ENCODE assay signal across 8 cellular contexts in genomic region chr7:6729492-6730342, GRCh38. TPM values are rescaled to one million over a fixed set of nuclear protein-coding genes. Genes with fewer than 3 reads are reported as not detected.
DNase-seq lines count a peak whose midpoint lies in the region; TF ChIP-seq lines count a peak whose summit lies in the region.

No MANE protein-coding gene starts in this region.

- no peak for TF ChIP-seq RAD21 in SK-N-SH (IDR thresholded peaks at IDR 0.05; ENCODE audit: low read length)

- no peak; a peak in 1 of 4 replicates for TF ChIP-seq EP300 in SK-N-SH (IDR thresholded peaks at IDR 0.05; ENCODE audit: borderline replicate concordance in 1 of 2, low read depth in 1 of 2, low read length in 1 of 2)

- no peaks in the 10 kb centered on the region for H3K9me2 ChIP-seq in SK-N-SH

- H3K36me3 Mint-ChIP-seq in activated naive CD8-positive, alpha-beta T cell, result peaks cover 4% of the 10 kb centered on the region
- peaks cover 19% of the 10 kb centered on the region for H3K36me3 Mint-ChIP-seq in osteocyte (ENCODE audit: unreplicated experiment)

- DNase-seq in GM04504 (ENCODE audit: low read depth), result peak; percentile 79
- DNase-seq in HFF-Myc (ENCODE audit: extremely low read depth, low read depth), result peak; percentile 66
- peak; percentile 93 for DNase-seq in MV-4-11 (lab: John Stamatoyannopoulos, UW)
- peak; percentile 98 for DNase-seq in SK-N-SH
- peak; percentile 86 to 97 (median 94) for DNase-seq in head of caudate nucleus
- peak; percentile 96 for DNase-seq in osteocyte (ENCODE audit: extremely low spot score, unreplicated experiment)

- H3K27me3 ChIP-seq in SK-N-SH (ENCODE audit: insufficient read depth) (no peaks in the 10 kb centered on the region), thymus (ENCODE audit: control insufficient read depth, insufficient read depth) (no peaks in the 10 kb centered on the region)

- H3K9me3 ChIP-seq in SK-N-SH (no peaks in the 10 kb centered on the region), thymus (ENCODE audit: control insufficient read depth) (peaks cover 2% of the 10 kb centered on the region)

- peak overlapping the region; percentile 92 for H3K4me3 Mint-ChIP-seq in activated naive CD8-positive, alpha-beta T cell
- peak overlapping the region; percentile 87 for H3K4me3 Mint-ChIP-seq in osteocyte (ENCODE audit: unreplicated experiment)

- H3K9me3 Mint-ChIP-seq in activated naive CD8-positive, alpha-beta T cell (ENCODE audit: low read depth), result no peaks in the 10 kb centered on the region
- no peaks in the 10 kb centered on the region for H3K9me3 Mint-ChIP-seq in osteocyte (ENCODE audit: unreplicated experiment)

- TF ChIP-seq CTCF in HFF-Myc (IDR thresholded peaks at IDR 0.05; ENCODE audit: low read depth, low read length, missing control alignments) (no peak), SK-N-SH (IDR thresholded peaks at IDR 0.05) (no peak; the same call in 1 of the 2 replicates), osteocyte (IDR thresholded peaks at IDR 0.05) (peak; percentile 11)

- peaks cover 28% of the 10 kb centered on the region for H3K4me1 Mint-ChIP-seq in activated naive CD8-positive, alpha-beta T cell (ENCODE audit: low read depth)
- peaks cover 19% of the 10 kb centered on the region for H3K4me1 Mint-ChIP-seq in osteocyte (ENCODE audit: unreplicated experiment)

- H3K9ac ChIP-seq in SK-N-SH, result peak overlapping the region; percentile 96

- H2AFZ ChIP-seq in SK-N-SH (ENCODE audit: low read depth), result peak overlapping the region; percentile 99

- H3K4me3 ChIP-seq in HFF-Myc (replicated peaks; ENCODE audit: low read depth, low read length) (peak overlapping the region; percentile 88), SK-N-SH (ENCODE audit: low read depth in 2 of 2, low read length in 1 of 2) (peak overlapping the region; percentile 80 to 98), thymus (ENCODE audit: low read length) (peak overlapping the region; percentile 99)

- POLR2A ChIA-PET in SK-N-SH (lab: Yijun Ruan, JAX), result no interaction called here

- peak overlapping the region; percentile 92 for H3K4me2 ChIP-seq in SK-N-SH

- H3K36me3 ChIP-seq in SK-N-SH (replicated peaks in 1 of 2; ENCODE audit: control insufficient read depth in 1 of 2, insufficient read depth in 2 of 2, low read length in 1 of 2) (peaks cover 16 to 26% of the 10 kb centered on the region in 2 experiments), thymus (ENCODE audit: control insufficient read depth, insufficient read depth) (peaks cover 13% of the 10 kb centered on the region)

- H3F3A ChIP-seq in SK-N-SH (replicated peaks; ENCODE audit: insufficient read depth), result no peaks in the 10 kb centered on the region

- 4% methylated on average over 40 of the region's 66 CpGs for WGBS in SK-N-SH (ENCODE audit: low lambda C conversion rate)
- WGBS in thymus, result 2% methylated on average over 66 of the region's 66 CpGs

- peaks cover 11% of the 10 kb centered on the region; the same call in 1 of the 2 replicates for H4K20me1 ChIP-seq in SK-N-SH (ENCODE audit: insufficient read depth)

- H3K27ac ChIP-seq in SK-N-SH (ENCODE audit: low read depth in 2 of 2, low read length in 1 of 2) (peak overlapping the region; percentile 83 to 86), thymus (ENCODE audit: low read depth) (peak overlapping the region; percentile 89)

- H3K27me3 Mint-ChIP-seq in activated naive CD8-positive, alpha-beta T cell, result no peaks in the 10 kb centered on the region
- H3K27me3 Mint-ChIP-seq in osteocyte (ENCODE audit: unreplicated experiment), result peaks cover 4% of the 10 kb centered on the region

- intact Hi-C loops in head of caudate nucleus (cut with DNase I), result no loop called here

- CTCF ChIA-PET in SK-N-SH (lab: Yijun Ruan, JAX), result interaction anchor here (0.6 to 1.8 kb wide), 3 partner anchors 10 to 1077 kb away, joined by 3 to 6 read pairs (median 3); no protein-coding TSS in a partner anchor

- H3K27ac Mint-ChIP-seq in activated naive CD8-positive, alpha-beta T cell, result peak overlapping the region; percentile 91
- H3K27ac Mint-ChIP-seq in osteocyte (ENCODE audit: unreplicated experiment), result peak overlapping the region; percentile 92

- H3K79me2 ChIP-seq in SK-N-SH (ENCODE audit: insufficient read depth), result peaks cover 55% of the 10 kb centered on the region

- H3K4me1 ChIP-seq in SK-N-SH (ENCODE audit: control insufficient read depth in 1 of 2, insufficient read depth in 2 of 2, low read depth in 1 of 2, low read length in 1 of 2) (peaks cover 5 to 6% of the 10 kb centered on the region in 2 experiments; a peak in 2 of 4 replicates), thymus (ENCODE audit: control insufficient read depth, insufficient read depth, low read length) (peaks cover 5% of the 10 kb centered on the region)

TF ChIP-seq in SK-N-SH, 30 proteins besides CTCF, POLR2A, EP300 and RAD21:
- TF ChIP-seq TCF12 (IDR thresholded peaks at IDR 0.05), result no peak
- TF ChIP-seq RXRA (IDR thresholded peaks at IDR 0.05; ENCODE audit: borderline replicate concordance, low read depth), result peak; percentile 44; the same call in 1 of the 2 replicates
- peak; percentile 94 for TF ChIP-seq NRF1 (IDR thresholded peaks at IDR 0.05; ENCODE audit: low read depth, low read length)
- TF ChIP-seq GATA2 (CRISPR knock-in tag; IDR thresholded peaks at IDR 0.05), result no peak
- TF ChIP-seq, protein P1, sequence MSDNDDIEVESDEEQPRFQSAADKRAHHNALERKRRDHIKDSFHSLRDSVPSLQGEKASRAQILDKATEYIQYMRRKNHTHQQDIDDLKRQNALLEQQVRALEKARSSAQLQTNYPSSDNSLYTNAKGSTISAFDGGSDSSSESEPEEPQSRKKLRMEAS (IDR thresholded peaks at IDR 0.05; ENCODE audit: low read depth), result peak; percentile 89
- TF ChIP-seq IRF3 (IDR thresholded peaks at IDR 0.05; ENCODE audit: low read depth, low read length), result no peak
- TF ChIP-seq SIN3A (IDR thresholded peaks at IDR 0.05; ENCODE audit: borderline replicate concordance, low read depth, low read length), result no peak
- TF ChIP-seq GABPA (IDR thresholded peaks at IDR 0.05; ENCODE audit: low read depth), result peak; percentile 80
- TF ChIP-seq, protein P2, sequence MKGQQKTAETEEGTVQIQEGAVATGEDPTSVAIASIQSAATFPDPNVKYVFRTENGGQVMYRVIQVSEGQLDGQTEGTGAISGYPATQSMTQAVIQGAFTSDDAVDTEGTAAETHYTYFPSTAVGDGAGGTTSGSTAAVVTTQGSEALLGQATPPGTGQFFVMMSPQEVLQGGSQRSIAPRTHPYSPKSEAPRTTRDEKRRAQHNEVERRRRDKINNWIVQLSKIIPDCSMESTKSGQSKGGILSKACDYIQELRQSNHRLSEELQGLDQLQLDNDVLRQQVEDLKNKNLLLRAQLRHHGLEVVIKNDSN (IDR thresholded peaks at IDR 0.05; ENCODE audit: borderline replicate concordance, low read depth), result no peak
- peak; percentile 31; the same call in 1 of the 2 replicates for TF ChIP-seq YY1 (IDR thresholded peaks at IDR 0.05; ENCODE audit: low read depth)
- peak; percentile 78; the same call in 1 of the 2 replicates for TF ChIP-seq MXI1 (IDR thresholded peaks at IDR 0.05; ENCODE audit: low read depth, low read length)
- peak; percentile 83 for TF ChIP-seq ELF1 (IDR thresholded peaks at IDR 0.05)
- peak; percentile 60 for TF ChIP-seq TAF1 (IDR thresholded peaks at IDR 0.05; ENCODE audit: borderline replicate concordance, low read depth, low read length)
- TF ChIP-seq POLR2AphosphoS5 (IDR thresholded peaks at IDR 0.05; ENCODE audit: low read depth, low read length), result peak; percentile 89

RNA-seq across cellular contexts. Expression of gene ZNF12, which starts 23.0 kb away (rescaled TPM):
- polyA plus RNA-seq in SK-N-SH (2012; rRNA removed) (9.5 and 15.2 TPM in 2 replicates), thymus (21.5 TPM)
- 9.3 and 10.2 TPM in 2 replicates for polyA plus RNA-seq in SK-N-SH (2012; cell fraction: cytosol; rRNA removed)
- polyA plus RNA-seq in SK-N-SH (2012; cell fraction: nucleus; rRNA removed), result 22.7 and 45.7 TPM in 2 replicates
- total RNA-seq in osteocyte, result 23.2 and 25.0 TPM in 2 replicates

RNA-seq across cellular contexts. Expression of gene RSPH10B2, which starts 24.2 kb away (rescaled TPM):
- polyA plus RNA-seq in SK-N-SH (2012; rRNA removed), result 0.02 and 0.10 TPM in 2 replicates
- polyA plus RNA-seq in SK-N-SH (2012; cell fraction: cytosol; rRNA removed), result 0.01 and 0.04 TPM in 2 replicates
- polyA plus RNA-seq in SK-N-SH (2012; cell fraction: nucleus; rRNA removed), result 0.06 and 0.18 TPM in 2 replicates
- total RNA-seq in osteocyte, result 0.38 and 0.81 TPM in 2 replicates
- polyA plus RNA-seq in thymus, result 0.25 TPM

Comparison
In these comparisons a context has a peak if more than half of its experiments do, and no peak if none do; other contexts are left out.
1. Peak in every context shown above with its lines: DNase-seq, H3K4me3 ChIP-seq and H3K27ac ChIP-seq.